Comparison of ENCODE assay signal across 1 cellular context in genomic region chr10:86872757-86873156, GRCh38.
TF ChIP-seq lines count a peak whose summit lies in the region.

No MANE protein-coding gene starts in this region.

TF ChIP-seq in GM23338, 12 proteins besides CTCF, POLR2A, EP300 and RAD21 (continued from another document):
- no peak for TF ChIP-seq REST (IDR thresholded peaks at IDR 0.05; ENCODE audit: unreplicated experiment)
- TF ChIP-seq POLR2AphosphoS5 (IDR thresholded peaks at IDR 0.05; ENCODE audit: low read depth): no peak
TF ChIP-seq in GM23338: peak in this region for 0.
